In genomic region chr1:236509203-236509602, GRCh38 we compare ENCODE assay signal across 22 cellular contexts.
"Had no signal": no experiment of that assay in that cellular context is flagged by ENCODE, and none has a peak within 500 bp of the region (broad histone marks: within the 10 kb centered on the region; RNA-seq: fewer than 3 reads in every experiment).

No MANE protein-coding gene starts in this region.

- H3K36me3 ChIP-seq: adrenal gland, breast epithelium, lower lobe of right lung, ovary, right atrium auricular region, spleen, upper lobe of right lung had no signal

- H3K36me3 Mint-ChIP-seq: activated CD8-positive, alpha-beta memory T cell treated with anti-CD3 and anti-CD28 coated beads, Interleukin-2, amount 10 ng/mL, durations not matched to agents 7 days and 5 days; activated naive CD8-positive, alpha-beta T cell; naive thymus-derived CD4-positive, alpha-beta T cell had no signal

- H3K4me3 ChIP-seq: adrenal gland, breast epithelium, lower lobe of right lung, ovary, psoas muscle, right atrium auricular region, spleen, upper lobe of right lung had no signal

- H3K27me3 ChIP-seq: adrenal gland, breast epithelium, foreskin keratinocyte, ovary, right atrium auricular region, spleen, upper lobe of right lung had no signal

- H3K9me3 Mint-ChIP-seq: activated CD8-positive, alpha-beta T cell treated with anti-CD3 and anti-CD28 coated beads for 36 hours; activated T-helper 2 cell treated with anti-CD3 and anti-CD28 coated beads, Interferon-gamma antibody, Interleukin-2, Interleukin-4, amounts not matched to agents 10 μg/mL and 5 μg/mL and 100 μg/mL, durations not matched to agents 14 hours and 24 hours and 36 hours; central memory CD8-positive, alpha-beta T cell; naive thymus-derived CD4-positive, alpha-beta T cell; T-helper 1 cell treated with Interleukin-12 subunit alpha and Interleukin-12 subunit beta and Interleukin-4 antibody, amounts not matched to agents 30 μg/mL and 1 μg/mL, for 36 hours had no signal

- H3K9me3 ChIP-seq: adrenal gland, breast epithelium, lower lobe of right lung, ovary, psoas muscle, right atrium auricular region, spleen, upper lobe of right lung had no signal

- DNase-seq: activated CD4-positive, alpha-beta T cell treated with anti-CD3 and anti-CD28 coated beads for 48 hours; activated CD8-positive, alpha-beta memory T cell treated with anti-CD3 and anti-CD28 coated beads, Interleukin-2, amount 10 ng/mL, durations not matched to agents 7 days and 5 days; activated CD8-positive, alpha-beta T cell treated with anti-CD3 and anti-CD28 coated beads for 36 hours; activated naive CD4-positive, alpha-beta T cell; adrenal gland; effector memory CD4-positive, alpha-beta T cell; foreskin keratinocyte; kidney; lower lobe of right lung; naive thymus-derived CD4-positive, alpha-beta T cell; ovary; psoas muscle; spleen; stimulated activated CD4-positive, alpha-beta T cell treated with anti-CD3 and anti-CD28 coated beads, Interleukin-4, amount 100 ng/mL, for 1 hour; stimulated activated naive CD4-positive, alpha-beta T cell treated with Interleukin-2 at 50 U/mL for 16 hours; upper lobe of right lung had no signal

- ATAC-seq: foreskin keratinocyte; lower lobe of right lung; naive thymus-derived CD4-positive, alpha-beta T cell; psoas muscle; upper lobe of right lung had no signal

- H3K27me3 Mint-ChIP-seq: activated CD8-positive, alpha-beta T cell treated with anti-CD3 and anti-CD28 coated beads for 36 hours; activated naive CD8-positive, alpha-beta T cell; central memory CD8-positive, alpha-beta T cell had no signal

- H3K4me1 ChIP-seq: adrenal gland, breast epithelium, foreskin keratinocyte, lower lobe of right lung, psoas muscle, right atrium auricular region, upper lobe of right lung had no signal

- H3K27ac Mint-ChIP-seq: activated CD8-positive, alpha-beta T cell treated with anti-CD3 and anti-CD28 coated beads for 36 hours; activated naive CD8-positive, alpha-beta T cell; activated T-helper 2 cell treated with anti-CD3 and anti-CD28 coated beads, Interferon-gamma antibody, Interleukin-2, Interleukin-4, amounts not matched to agents 10 μg/mL and 5 μg/mL and 100 μg/mL, durations not matched to agents 14 hours and 24 hours and 36 hours; naive thymus-derived CD4-positive, alpha-beta T cell had no signal

- H3K4me3 Mint-ChIP-seq: activated CD8-positive, alpha-beta T cell treated with anti-CD3 and anti-CD28 coated beads for 36 hours; activated naive CD8-positive, alpha-beta T cell; central memory CD8-positive, alpha-beta T cell; naive thymus-derived CD4-positive, alpha-beta T cell had no signal

- H3K27ac ChIP-seq: adrenal gland, breast epithelium, foreskin keratinocyte, lower lobe of right lung, ovary, psoas muscle, upper lobe of right lung had no signal
